8 cellular contexts compared by ENCODE assay signal in genomic region chr17:7837375-7838290, GRCh38. TPM values are rescaled to one million over a fixed set of nuclear protein-coding genes. Genes with fewer than 3 reads are reported as not detected.
DNase-seq lines count a peak whose midpoint lies in the region; ATAC-seq and TF ChIP-seq lines count a peak whose summit lies in the region.

No MANE protein-coding gene starts in this region.

- CTCF ChIA-PET in activated naive CD4-positive, alpha-beta T cell treated with anti-CD3 and anti-CD28 coated beads, Interleukin-2, amount 10 ng/mL, durations not matched to agents 7 days and 5 days (lab: Charles Lee): interaction anchor here (1.3 to 3.0 kb wide), 3 partner anchors 13 to 204 kb away, joined by 3 to 15 read pairs (median 3); no protein-coding TSS in a partner anchor

- H2AFZ ChIP-seq in smooth muscle cell (ENCODE audit: low read depth): no peak overlapping the region

- H3K27me3 ChIP-seq in smooth muscle cell (ENCODE audit: low read depth): no peaks in the 10 kb centered on the region

- no peaks in the 10 kb centered on the region for H3K36me3 ChIP-seq in smooth muscle cell (ENCODE audit: low read depth)

- H4K20me1 ChIP-seq in smooth muscle cell (ENCODE audit: low read depth): peaks cover 26% of the 10 kb centered on the region

- 6% methylated on average over 10 of the region's 12 CpGs for WGBS in smooth muscle cell (ENCODE audit: low lambda C conversion rate)

- H3K4me1 Mint-ChIP-seq in activated naive CD4-positive, alpha-beta T cell treated with anti-CD3 and anti-CD28 coated beads, Interleukin-2, amount 10 ng/mL, durations not matched to agents 7 days and 5 days: peaks cover 72% of the 10 kb centered on the region

- peak overlapping the region; percentile 90 for H3K27ac Mint-ChIP-seq in activated naive CD4-positive, alpha-beta T cell treated with anti-CD3 and anti-CD28 coated beads, Interleukin-2, amount 10 ng/mL, durations not matched to agents 7 days and 5 days

- no peak for TF ChIP-seq CTCF in fibroblast of villous mesenchyme (IDR thresholded peaks at IDR 0.05; ENCODE audit: insufficient read depth, low read depth, low read length)
- TF ChIP-seq CTCF in smooth muscle cell (IDR thresholded peaks at IDR 0.05; ENCODE audit: borderline replicate concordance, insufficient read depth, poor library complexity, severe bottlenecking): no peak

- peaks cover 44% of the 10 kb centered on the region for H3F3A ChIP-seq in smooth muscle cell (ENCODE audit: low read depth)

- no peak for DNase-seq in activated naive CD4-positive, alpha-beta T cell treated with anti-CD3 and anti-CD28 coated beads, Interleukin-2, amount 10 ng/mL, durations not matched to agents 7 days and 5 days
- no peak for DNase-seq in activated naive CD4-positive, alpha-beta T cell (lab: John Stamatoyannopoulos, UW)
- DNase-seq in SW480 (ENCODE audit: low spot score) (peak; percentile 50), fibroblast of villous mesenchyme (ENCODE audit: low read depth) (peak; percentile 34), smooth muscle cell (lab: John Stamatoyannopoulos, UW; ENCODE audit: unreplicated experiment) (no peak), islet precursor cell (no peak)
- no peak for DNase-seq in activated CD4-positive, alpha-beta T cell treated with anti-CD3 and anti-CD28 coated beads for 48 hours

- H3K9me3 Mint-ChIP-seq in activated naive CD4-positive, alpha-beta T cell treated with anti-CD3 and anti-CD28 coated beads, Interleukin-2, amount 10 ng/mL, durations not matched to agents 7 days and 5 days: no peaks in the 10 kb centered on the region

- H3K79me2 ChIP-seq in smooth muscle cell (ENCODE audit: low read depth): peaks cover 22% of the 10 kb centered on the region

- peaks cover 29% of the 10 kb centered on the region for H3K4me1 ChIP-seq in smooth muscle cell (ENCODE audit: low read depth)

- H3K9ac ChIP-seq in smooth muscle cell (ENCODE audit: low read depth): peak overlapping the region; percentile 63

- no peak for ATAC-seq in HG03039 (IDR thresholded peaks at IDR 0.05; ENCODE audit: unreplicated experiment)

- peaks cover 17% of the 10 kb centered on the region for H3K27me3 Mint-ChIP-seq in activated naive CD4-positive, alpha-beta T cell treated with anti-CD3 and anti-CD28 coated beads, Interleukin-2, amount 10 ng/mL, durations not matched to agents 7 days and 5 days

- peaks cover 8% of the 10 kb centered on the region for H3K36me3 Mint-ChIP-seq in activated naive CD4-positive, alpha-beta T cell treated with anti-CD3 and anti-CD28 coated beads, Interleukin-2, amount 10 ng/mL, durations not matched to agents 7 days and 5 days

- H3K9me3 ChIP-seq in smooth muscle cell (replicated peaks; ENCODE audit: low read depth): no peaks in the 10 kb centered on the region

- peak overlapping the region; percentile 98 for H3K4me3 Mint-ChIP-seq in activated naive CD4-positive, alpha-beta T cell treated with anti-CD3 and anti-CD28 coated beads, Interleukin-2, amount 10 ng/mL, durations not matched to agents 7 days and 5 days

- peak overlapping the region; percentile 100 for H3K27ac ChIP-seq in smooth muscle cell (ENCODE audit: low read depth)

- H3K4me2 ChIP-seq in smooth muscle cell: peak overlapping the region; percentile 90

- peak overlapping the region; percentile 80 for H3K4me3 ChIP-seq in fibroblast of villous mesenchyme (ENCODE audit: low read depth, low read length)
- H3K4me3 ChIP-seq in smooth muscle cell: peak overlapping the region; percentile 76

RNA-seq across cellular contexts. Expression of gene KDM6B, which starts 3.6 kb away (rescaled TPM):
- total RNA-seq in fibroblast of villous mesenchyme (3.0 and 5.8 TPM in 2 replicates), smooth muscle cell (4.3 and 9.1 TPM in 2 replicates)
- polyA plus RNA-seq in smooth muscle cell: 5.8 and 11.1 TPM in 2 replicates

RNA-seq across cellular contexts. Expression of gene TMEM88, which starts 17.2 kb away (rescaled TPM):
- total RNA-seq in fibroblast of villous mesenchyme: 0.43 and 1.3 TPM in 2 replicates
- total RNA-seq in smooth muscle cell: 5.1 and 8.6 TPM in 2 replicates
- 12.7 and 16.1 TPM in 2 replicates for polyA plus RNA-seq in smooth muscle cell

RNA-seq across cellular contexts. Expression of gene NAA38, which starts 19.7 kb away (rescaled TPM):
- total RNA-seq in fibroblast of villous mesenchyme (55.3 and 73.1 TPM in 2 replicates), smooth muscle cell (30.6 and 76.4 TPM in 2 replicates)
- 86.1 and 99.4 TPM in 2 replicates for polyA plus RNA-seq in smooth muscle cell

RNA-seq across cellular contexts. Expression of gene CYB5D1, which starts 20.2 kb away (rescaled TPM):
- 6.4 and 11.2 TPM in 2 replicates for total RNA-seq in fibroblast of villous mesenchyme
- total RNA-seq in smooth muscle cell: 8.6 and 9.3 TPM in 2 replicates
- polyA plus RNA-seq in smooth muscle cell: 6.6 and 7.9 TPM in 2 replicates

RNA-seq across cellular contexts. Expression of gene CHD3, which starts 51.0 kb away (rescaled TPM):
- total RNA-seq in fibroblast of villous mesenchyme (103 and 111 TPM in 2 replicates), smooth muscle cell (28.5 and 34.9 TPM in 2 replicates)
- polyA plus RNA-seq in smooth muscle cell: 16.3 and 23.5 TPM in 2 replicates

Comparison
In these comparisons a context has a peak if more than half of its experiments do, and no peak if none do; other contexts are left out.
1. DNase-seq: peak in SW480 (single experiment) and fibroblast of villous mesenchyme (single experiment); none in activated naive CD4-positive, alpha-beta T cell treated with anti-CD3 and anti-CD28 coated beads, Interleukin-2, amount 10 ng/mL, durations not matched to agents 7 days and 5 days (single experiment), activated naive CD4-positive, alpha-beta T cell (0 of 4), smooth muscle cell (single experiment), islet precursor cell (single experiment) and activated CD4-positive, alpha-beta T cell treated with anti-CD3 and anti-CD28 coated beads for 48 hours (single experiment).